Comparison of ENCODE assay signal across 11 cellular contexts in genomic region chr3:194276768-194277546, GRCh38.
DNase-seq lines count a peak whose midpoint lies in the region; TF ChIP-seq lines count a peak whose summit lies in the region.
"Had no signal": no experiment of that assay in that cellular context is flagged by ENCODE, and none has a peak within 500 bp of the region (broad histone marks: within the 10 kb centered on the region; RNA-seq: fewer than 3 reads in every experiment).

No MANE protein-coding gene starts in this region.

- H3K4me3 ChIP-seq in endodermal cell (ENCODE audit: low read length) (no peak overlapping the region), mesodermal cell (ENCODE audit: extremely low read depth, insufficient read depth, low read length, poor library complexity, severe bottlenecking) (no peak overlapping the region), uterus (no peak overlapping the region), HAP-1 (no peak overlapping the region)
- H3K4me3 ChIP-seq: PC-9 had no signal

- TF ChIP-seq POLR2A in uterus (IDR thresholded peaks at IDR 0.05): no peak

- H3K36me3 ChIP-seq in endodermal cell (ENCODE audit: control insufficient read depth, insufficient read depth, low read length) (no peaks in the 10 kb centered on the region), mesodermal cell (ENCODE audit: control insufficient read depth, insufficient read depth, low read length) (no peaks in the 10 kb centered on the region), uterus (no peaks in the 10 kb centered on the region), HAP-1 (replicated peaks) (no peaks in the 10 kb centered on the region)

- CTCF ChIA-PET in activated naive CD4-positive, alpha-beta T cell treated with anti-CD3 and anti-CD28 coated beads, Interleukin-2, amount 10 ng/mL, durations not matched to agents 7 days and 5 days (lab: Charles Lee): interaction anchor here (0.7 kb wide), 1 partner anchor 10 kb away, joined by 3 read pairs; no protein-coding TSS in a partner anchor

- H3K9me3 Mint-ChIP-seq in activated naive CD4-positive, alpha-beta T cell treated with anti-CD3 and anti-CD28 coated beads, Interleukin-2, amount 10 ng/mL, durations not matched to agents 7 days and 5 days: peaks cover 3% of the 10 kb centered on the region
- H3K9me3 Mint-ChIP-seq in endodermal cell: peaks cover 2% of the 10 kb centered on the region
- H3K9me3 Mint-ChIP-seq: activated naive CD4-positive, alpha-beta T cell treated with anti-CD3 and anti-CD28 coated beads for 36 hours had no signal

- in situ Hi-C loops in HAP-1 (cut with MboI; ENCODE audit: low sequenced_read_pairs): no loop called here

- intact Hi-C loops in uterus (cut with DNase I; ENCODE audit: low total_unique reads): loop anchor here (5.0 kb wide), 1 partner anchor 35 kb away; no protein-coding TSS in a partner anchor

- H3K4me1 Mint-ChIP-seq in activated naive CD4-positive, alpha-beta T cell treated with anti-CD3 and anti-CD28 coated beads, Interleukin-2, amount 10 ng/mL, durations not matched to agents 7 days and 5 days: peaks cover 11% of the 10 kb centered on the region
- peaks cover 20% of the 10 kb centered on the region for H3K4me1 Mint-ChIP-seq in endodermal cell

- H3K9me3 ChIP-seq in endodermal cell (ENCODE audit: control insufficient read depth, low read length) (no peaks in the 10 kb centered on the region), mesodermal cell (ENCODE audit: control insufficient read depth, low read length) (no peaks in the 10 kb centered on the region), uterus (no peaks in the 10 kb centered on the region), HAP-1 (no peaks in the 10 kb centered on the region)

- 85 to 89% methylated on average over 9 to 15 of the region's 15 CpGs for WGBS in endodermal cell (ENCODE audit: insufficient coverage in 1 of 2, insufficient read length in 1 of 2), 2 experiments
- WGBS in mesodermal cell (ENCODE audit: insufficient coverage in 2 of 2), 2 experiments: 74 to 81% methylated on average over 9 to 14 of the region's 15 CpGs

- H3K4me3 Mint-ChIP-seq in activated naive CD4-positive, alpha-beta T cell treated with anti-CD3 and anti-CD28 coated beads, Interleukin-2, amount 10 ng/mL, durations not matched to agents 7 days and 5 days: no peak overlapping the region
- no peak overlapping the region for H3K4me3 Mint-ChIP-seq in endodermal cell
- H3K4me3 Mint-ChIP-seq: activated naive CD4-positive, alpha-beta T cell treated with anti-CD3 and anti-CD28 coated beads for 36 hours; B cell had no signal

- no peak overlapping the region for H3K27ac Mint-ChIP-seq in activated naive CD4-positive, alpha-beta T cell treated with anti-CD3 and anti-CD28 coated beads, Interleukin-2, amount 10 ng/mL, durations not matched to agents 7 days and 5 days
- H3K27ac Mint-ChIP-seq in endodermal cell: peak overlapping the region; percentile 55
- H3K27ac Mint-ChIP-seq: activated naive CD4-positive, alpha-beta T cell treated with anti-CD3 and anti-CD28 coated beads for 36 hours; B cell had no signal

- H3K9ac ChIP-seq in endodermal cell (ENCODE audit: extremely low read depth, low read length, poor library complexity, severe bottlenecking): no peak overlapping the region

- peak; percentile 7 for DNase-seq in activated naive CD4-positive, alpha-beta T cell treated with anti-CD3 and anti-CD28 coated beads, Interleukin-2, amount 10 ng/mL, durations not matched to agents 7 days and 5 days
- no peak for DNase-seq in activated naive CD4-positive, alpha-beta T cell treated with Interleukin-2 at 50 U/mL for 16 hours
- DNase-seq in endodermal cell: peak; percentile 66
- DNase-seq in uterus: peak; percentile 57 to 73
- DNase-seq in NCI-H1436 (lab: John Stamatoyannopoulos, UW): no peak
- no peak for DNase-seq in HAP-1 (ENCODE audit: low spot score in 2 of 2)
- DNase-seq in stimulated activated CD4-positive, alpha-beta T cell treated with anti-CD3 and anti-CD28 coated beads, Interleukin-4, amount 100 ng/mL, for 4 hours: no peak
- DNase-seq: activated naive CD4-positive, alpha-beta T cell treated with anti-CD3 and anti-CD28 coated beads for 36 hours; PC-9 had no signal

- TF ChIP-seq CTCF in endodermal cell (conservative IDR thresholded peaks at IDR 0.05) (no peak), uterus (IDR thresholded peaks at IDR 0.05) (no peak)

- H3K27ac ChIP-seq in endodermal cell (ENCODE audit: low read depth, low read length) (no peak overlapping the region), mesodermal cell (ENCODE audit: low read depth, low read length, severe bottlenecking) (peak overlapping the region; percentile 57), uterus (peak overlapping the region; percentile 81 to 90)

- H3K4me1 ChIP-seq in endodermal cell (ENCODE audit: control insufficient read depth, insufficient read depth, low read length) (peaks cover 8% of the 10 kb centered on the region), mesodermal cell (ENCODE audit: control insufficient read depth, insufficient read depth, low read length, poor library complexity, severe bottlenecking) (peaks cover 25% of the 10 kb centered on the region), uterus (peaks cover 13 to 21% of the 10 kb centered on the region in 2 donors), HAP-1 (no peaks in the 10 kb centered on the region)

- H3K27me3 ChIP-seq in endodermal cell (ENCODE audit: control insufficient read depth, insufficient read depth, low read length, poor library complexity, severe bottlenecking) (no peaks in the 10 kb centered on the region), uterus (no peaks in the 10 kb centered on the region), HAP-1 (ENCODE audit: low read depth) (no peaks in the 10 kb centered on the region)

- peaks cover 73% of the 10 kb centered on the region for H3K27me3 Mint-ChIP-seq in activated naive CD4-positive, alpha-beta T cell treated with anti-CD3 and anti-CD28 coated beads, Interleukin-2, amount 10 ng/mL, durations not matched to agents 7 days and 5 days
- peaks cover 6% of the 10 kb centered on the region for H3K27me3 Mint-ChIP-seq in endodermal cell (ENCODE audit: insufficient read depth)

- H3K36me3 Mint-ChIP-seq in activated naive CD4-positive, alpha-beta T cell treated with anti-CD3 and anti-CD28 coated beads, Interleukin-2, amount 10 ng/mL, durations not matched to agents 7 days and 5 days: no peaks in the 10 kb centered on the region
- H3K36me3 Mint-ChIP-seq in endodermal cell (ENCODE audit: low read depth): no peaks in the 10 kb centered on the region

Comparison
In these comparisons a context has a peak if more than half of its experiments do, and no peak if none do; other contexts are left out.
1. DNase-seq: peak in activated naive CD4-positive, alpha-beta T cell treated with anti-CD3 and anti-CD28 coated beads, Interleukin-2, amount 10 ng/mL, durations not matched to agents 7 days and 5 days (single experiment), endodermal cell (single experiment) and uterus (2 of 2); none in activated naive CD4-positive, alpha-beta T cell treated with Interleukin-2 at 50 U/mL for 16 hours (single experiment), NCI-H1436 (single experiment), HAP-1 (0 of 2) and stimulated activated CD4-positive, alpha-beta T cell treated with anti-CD3 and anti-CD28 coated beads, Interleukin-4, amount 100 ng/mL, for 4 hours (0 of 2).